Comparison of ENCODE assay signal across 12 cellular contexts in genomic region chr17:80649200-80649644, GRCh38.
DNase-seq lines count a peak whose midpoint lies in the region; ATAC-seq, FAIRE-seq and TF ChIP-seq lines count a peak whose summit lies in the region.
"Had no signal": no experiment of that assay in that cellular context is flagged by ENCODE, and none has a peak within 500 bp of the region (broad histone marks: within the 10 kb centered on the region; RNA-seq: fewer than 3 reads in every experiment).

No MANE protein-coding gene starts in this region.

- dilution Hi-C loops in endothelial cell of umbilical vein (cut with MboI; ENCODE audit: extremely low pct_ligation_motif_present, low sequenced_read_pairs), result no loop called here

- H3K4me1 Mint-ChIP-seq in activated CD8-positive, alpha-beta T cell treated with anti-CD3 and anti-CD28 coated beads, Interleukin-2, amount 10 ng/mL, durations not matched to agents 7 days and 5 days (ENCODE audit: low read depth), result peaks cover 71% of the 10 kb centered on the region

- no peak for FAIRE-seq in endothelial cell of umbilical vein (lab: Jason Lieb, UNC)

- POLR2A ChIA-PET in activated CD8-positive, alpha-beta T cell treated with anti-CD3 and anti-CD28 coated beads, Interleukin-2, amount 10 ng/mL, durations not matched to agents 7 days and 5 days (lab: Charles Lee), result no interaction called here
- POLR2A ChIA-PET in endothelial cell of umbilical vein (lab: Charles Lee), result no interaction called here

- H3K79me2 ChIP-seq in endothelial cell of umbilical vein (ENCODE audit: control insufficient read depth, insufficient read depth, low read length), result peaks cover 23% of the 10 kb centered on the region

- intact Hi-C loops in heart right ventricle (cut with DNase I) (no loop called here), cardiac septum (cut with DNase I) (no loop called here), endothelial cell of umbilical vein (cut with micrococcal nuclease) (no loop called here)

- H4K20me1 ChIP-seq in endothelial cell of umbilical vein (replicated peaks; ENCODE audit: control insufficient read depth, extremely low read depth, insufficient read depth, low read length), result no peaks in the 10 kb centered on the region

- H3K27me3 ChIP-seq in heart right ventricle, result no peaks in the 10 kb centered on the region
- H3K27me3 ChIP-seq in endothelial cell of umbilical vein (ENCODE audit: control insufficient read depth in 2 of 2, insufficient read depth in 2 of 2, low read length in 2 of 2), result no peaks in the 10 kb centered on the region
- H3K27me3 ChIP-seq: neutrophil, suprapubic skin had no signal

- H3K36me3 ChIP-seq in heart right ventricle, result no peaks in the 10 kb centered on the region
- H3K36me3 ChIP-seq in endothelial cell of umbilical vein (ENCODE audit: control insufficient read depth in 2 of 2, extremely low read depth in 1 of 2, insufficient read depth in 2 of 2, low read length in 2 of 2), result no peaks in the 10 kb centered on the region
- H3K36me3 ChIP-seq: neutrophil, suprapubic skin had no signal

- peaks cover 5% of the 10 kb centered on the region for H3K9me3 Mint-ChIP-seq in activated CD8-positive, alpha-beta T cell treated with anti-CD3 and anti-CD28 coated beads, Interleukin-2, amount 10 ng/mL, durations not matched to agents 7 days and 5 days (ENCODE audit: insufficient read depth)

- no peak for TF ChIP-seq POLR2A in endothelial cell of umbilical vein (IDR thresholded peaks at IDR 0.05; ENCODE audit: low read depth, low read length)

- peaks cover 3 to 31% (median 22%) of the 10 kb centered on the region in 9 donors for H3K4me1 ChIP-seq in heart right ventricle
- peaks cover 9% of the 10 kb centered on the region for H3K4me1 ChIP-seq in endothelial cell of umbilical vein (ENCODE audit: control insufficient read depth, extremely low read depth, insufficient read depth, low read length)

- CTCF ChIA-PET in activated CD8-positive, alpha-beta T cell treated with anti-CD3 and anti-CD28 coated beads, Interleukin-2, amount 10 ng/mL, durations not matched to agents 7 days and 5 days (lab: Charles Lee), result interaction anchor here (0.8 to 2.3 kb wide), 10 partner anchors 9 to 250 kb away, joined by 3 to 9 read pairs (median 3); no protein-coding TSS in a partner anchor
- CTCF ChIA-PET in endothelial cell of umbilical vein (lab: Charles Lee), result interaction anchor here (0.6 to 1.5 kb wide), 11 partner anchors 11 to 279 kb away, joined by 3 to 7 read pairs (median 3); no protein-coding TSS in a partner anchor

- H3K9me3 ChIP-seq in heart right ventricle, result no peaks in the 10 kb centered on the region
- H3K9me3 ChIP-seq in endothelial cell of umbilical vein (replicated peaks; ENCODE audit: control insufficient read depth, insufficient read depth, low read length), result no peaks in the 10 kb centered on the region
- H3K9me3 ChIP-seq: neutrophil, suprapubic skin had no signal

- H3K27ac Mint-ChIP-seq in activated CD8-positive, alpha-beta T cell treated with anti-CD3 and anti-CD28 coated beads, Interleukin-2, amount 10 ng/mL, durations not matched to agents 7 days and 5 days, result peak overlapping the region; percentile 90

- H3K36me3 Mint-ChIP-seq in activated CD8-positive, alpha-beta T cell treated with anti-CD3 and anti-CD28 coated beads, Interleukin-2, amount 10 ng/mL, durations not matched to agents 7 days and 5 days (ENCODE audit: low read depth), result peaks cover 62% of the 10 kb centered on the region

- WGBS in heart right ventricle, 2 donors, result 89 to 91% methylated on average over 10 of the region's 10 CpGs

- H3K4me3 ChIP-seq in heart right ventricle, result no peak overlapping the region
- H3K4me3 ChIP-seq in endothelial cell of umbilical vein (replicated peaks in 1 of 3; ENCODE audit: insufficient read depth in 1 of 3, low read depth in 1 of 3, low read length in 3 of 3), result no peak overlapping the region
- H3K4me3 ChIP-seq: suprapubic skin had no signal

- no peak overlapping the region for H3K9ac ChIP-seq in endothelial cell of umbilical vein (replicated peaks; ENCODE audit: extremely low read depth, insufficient read depth, low read length)

- no peaks in the 10 kb centered on the region for H3K9me1 ChIP-seq in endothelial cell of umbilical vein (replicated peaks; ENCODE audit: control insufficient read depth, extremely low read depth, insufficient read depth, low read length)

- no peak overlapping the region for H2AFZ ChIP-seq in endothelial cell of umbilical vein (ENCODE audit: low read depth, low read length)

- H3K4me3 Mint-ChIP-seq in activated CD8-positive, alpha-beta T cell treated with anti-CD3 and anti-CD28 coated beads, Interleukin-2, amount 10 ng/mL, durations not matched to agents 7 days and 5 days, result no peak overlapping the region

- H3K4me2 ChIP-seq in endothelial cell of umbilical vein (ENCODE audit: insufficient read depth, low read length), result no peak overlapping the region

- no TSS peak for BruUV-seq in endothelial cell of umbilical vein (replicated peaks; lab: Mats Ljungman, UMichigan)

- TF ChIP-seq CTCF in heart right ventricle (IDR thresholded peaks at IDR 0.05) (no peak), endothelial cell of umbilical vein (IDR thresholded peaks at IDR 0.05; ENCODE audit: extremely low read depth in 1 of 2, insufficient read depth in 1 of 2, low read depth in 1 of 2, low read length in 2 of 2) (no peak)

- no peaks in the 10 kb centered on the region for H3K27me3 Mint-ChIP-seq in activated CD8-positive, alpha-beta T cell treated with anti-CD3 and anti-CD28 coated beads, Interleukin-2, amount 10 ng/mL, durations not matched to agents 7 days and 5 days (ENCODE audit: low read depth)

- DNase-seq in heart right ventricle (no peak), cardiac septum (ENCODE audit: low spot score) (no peak), endothelial cell of umbilical vein (ENCODE audit: low read depth, low spot score) (no peak)
- no peak for DNase-seq in activated CD8-positive, alpha-beta T cell treated with anti-CD3 and anti-CD28 coated beads, Interleukin-2, amount 10 ng/mL, durations not matched to agents 7 days and 5 days
- no peak for DNase-seq in stimulated activated naive CD8-positive, alpha-beta T cell treated with anti-CD3 and anti-CD28 coated beads, Interleukin-15, Interleukin-2, amounts not matched to agents 100 U/mL and 50 U/mL, for 24 hours
- DNase-seq: kidney glomerular epithelial cell had no signal

- H3K27ac ChIP-seq in heart right ventricle (peak overlapping the region in 7 of 10 donors; percentile 23 to 83 (median 66)), endothelial cell of umbilical vein (ENCODE audit: insufficient read depth, low read depth, low read length) (peak overlapping the region; percentile 31)
- H3K27ac ChIP-seq: HL-60, neutrophil had no signal

- ATAC-seq in heart right ventricle (no peak), HG03095 (IDR thresholded peaks at IDR 0.05; ENCODE audit: unreplicated experiment) (no peak), GM21381 (IDR thresholded peaks at IDR 0.05; ENCODE audit: unreplicated experiment) (no peak), HG03442 (IDR thresholded peaks at IDR 0.05; ENCODE audit: unreplicated experiment) (no peak)
- ATAC-seq in activated CD8-positive, alpha-beta T cell treated with anti-CD3 and anti-CD28 coated beads, Interleukin-2, amount 10 ng/mL, durations not matched to agents 7 days and 5 days, result peak; percentile 14
- ATAC-seq in stimulated activated naive CD8-positive, alpha-beta T cell treated with anti-CD3 and anti-CD28 coated beads, Interleukin-15, Interleukin-2, amounts not matched to agents 100 U/mL and 50 U/mL, for 24 hours, result peak; percentile 34

TF ChIP-seq in endothelial cell of umbilical vein, 7 proteins besides CTCF, POLR2A, EP300 and RAD21:
- TF ChIP-seq JUN (IDR thresholded peaks at IDR 0.05; ENCODE audit: borderline replicate concordance, insufficient read depth, insufficient read length, low read depth) (no peak), MYC (IDR thresholded peaks at IDR 0.05; ENCODE audit: low read depth, low read length) (no peak), POLR2AphosphoS5 (IDR thresholded peaks at IDR 0.05; ENCODE audit: insufficient read depth, low read depth, low read length) (no peak), FOS (IDR thresholded peaks at IDR 0.05; ENCODE audit: borderline replicate concordance, insufficient read depth, low read length) (no peak)

Comparison
In these comparisons a context has a peak if more than half of its experiments do, and no peak if none do; other contexts are left out.
1. ATAC-seq: peak in activated CD8-positive, alpha-beta T cell treated with anti-CD3 and anti-CD28 coated beads, Interleukin-2, amount 10 ng/mL, durations not matched to agents 7 days and 5 days (single experiment) and stimulated activated naive CD8-positive, alpha-beta T cell treated with anti-CD3 and anti-CD28 coated beads, Interleukin-15, Interleukin-2, amounts not matched to agents 100 U/mL and 50 U/mL, for 24 hours (single experiment); none in heart right ventricle (0 of 8), HG03095 (single experiment), GM21381 (single experiment) and HG03442 (single experiment).